Comparison of ENCODE assay signal across 1 cellular context in genomic region chr16:86362155-86362849, GRCh38.
TF ChIP-seq lines count a peak whose summit lies in the region.

No MANE protein-coding gene starts in this region.

TF ChIP-seq in HCT116, 20 proteins besides CTCF, POLR2A, EP300 and RAD21 (continued from another document):
- TF ChIP-seq ZBTB33 (IDR thresholded peaks at IDR 0.05; ENCODE audit: extremely low read depth, insufficient replicate concordance, low read length): no peak
- TF ChIP-seq, protein P1, sequence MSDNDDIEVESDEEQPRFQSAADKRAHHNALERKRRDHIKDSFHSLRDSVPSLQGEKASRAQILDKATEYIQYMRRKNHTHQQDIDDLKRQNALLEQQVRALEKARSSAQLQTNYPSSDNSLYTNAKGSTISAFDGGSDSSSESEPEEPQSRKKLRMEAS (IDR thresholded peaks at IDR 0.05): 0 out of 2 replicates have a peak, but pooled peaks have one; percentile 4
- TF ChIP-seq FOSL1 (IDR thresholded peaks at IDR 0.05; ENCODE audit: low read depth): 0 out of 2 replicates have a peak, but pooled peaks have one; percentile 12
- peak; percentile 56; the same call in 1 of the 2 replicates for TF ChIP-seq CBX3 (IDR thresholded peaks at IDR 0.05; ENCODE audit: low read depth)
- TF ChIP-seq YY1 (IDR thresholded peaks at IDR 0.05; ENCODE audit: extremely low read depth, insufficient replicate concordance, low read depth, low read length): no peak
- no peak for TF ChIP-seq POLR2AphosphoS5 (IDR thresholded peaks at IDR 0.05; ENCODE audit: low read depth, low read length)
- TF ChIP-seq, protein P2, sequence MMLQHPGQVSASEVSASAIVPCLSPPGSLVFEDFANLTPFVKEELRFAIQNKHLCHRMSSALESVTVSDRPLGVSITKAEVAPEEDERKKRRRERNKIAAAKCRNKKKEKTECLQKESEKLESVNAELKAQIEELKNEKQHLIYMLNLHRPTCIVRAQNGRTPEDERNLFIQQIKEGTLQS (IDR thresholded peaks at IDR 0.05): no peak
- no peak for TF ChIP-seq CEBPB (IDR thresholded peaks at IDR 0.05; ENCODE audit: low read depth)
- no peak for TF ChIP-seq TCF7L2 (IDR thresholded peaks at IDR 0.05; ENCODE audit: borderline replicate concordance, extremely low read depth, insufficient read depth, insufficient read length)
- no peak for TF ChIP-seq SRF (IDR thresholded peaks at IDR 0.05; ENCODE audit: low read depth)
- TF ChIP-seq, protein P3, sequence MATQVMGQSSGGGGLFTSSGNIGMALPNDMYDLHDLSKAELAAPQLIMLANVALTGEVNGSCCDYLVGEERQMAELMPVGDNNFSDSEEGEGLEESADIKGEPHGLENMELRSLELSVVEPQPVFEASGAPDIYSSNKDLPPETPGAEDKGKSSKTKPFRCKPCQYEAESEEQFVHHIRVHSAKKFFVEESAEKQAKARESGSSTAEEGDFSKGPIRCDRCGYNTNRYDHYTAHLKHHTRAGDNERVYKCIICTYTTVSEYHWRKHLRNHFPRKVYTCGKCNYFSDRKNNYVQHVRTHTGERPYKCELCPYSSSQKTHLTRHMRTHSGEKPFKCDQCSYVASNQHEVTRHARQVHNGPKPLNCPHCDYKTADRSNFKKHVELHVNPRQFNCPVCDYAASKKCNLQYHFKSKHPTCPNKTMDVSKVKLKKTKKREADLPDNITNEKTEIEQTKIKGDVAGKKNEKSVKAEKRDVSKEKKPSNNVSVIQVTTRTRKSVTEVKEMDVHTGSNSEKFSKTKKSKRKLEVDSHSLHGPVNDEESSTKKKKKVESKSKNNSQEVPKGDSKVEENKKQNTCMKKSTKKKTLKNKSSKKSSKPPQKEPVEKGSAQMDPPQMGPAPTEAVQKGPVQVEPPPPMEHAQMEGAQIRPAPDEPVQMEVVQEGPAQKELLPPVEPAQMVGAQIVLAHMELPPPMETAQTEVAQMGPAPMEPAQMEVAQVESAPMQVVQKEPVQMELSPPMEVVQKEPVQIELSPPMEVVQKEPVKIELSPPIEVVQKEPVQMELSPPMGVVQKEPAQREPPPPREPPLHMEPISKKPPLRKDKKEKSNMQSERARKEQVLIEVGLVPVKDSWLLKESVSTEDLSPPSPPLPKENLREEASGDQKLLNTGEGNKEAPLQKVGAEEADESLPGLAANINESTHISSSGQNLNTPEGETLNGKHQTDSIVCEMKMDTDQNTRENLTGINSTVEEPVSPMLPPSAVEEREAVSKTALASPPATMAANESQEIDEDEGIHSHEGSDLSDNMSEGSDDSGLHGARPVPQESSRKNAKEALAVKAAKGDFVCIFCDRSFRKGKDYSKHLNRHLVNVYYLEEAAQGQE (IDR thresholded peaks at IDR 0.05; ENCODE audit: low read depth): no peak
